19 cellular contexts compared by ENCODE assay signal in genomic region chr2:136319651-136320050, GRCh38.
DNase-seq lines count a peak whose midpoint lies in the region; ATAC-seq and TF ChIP-seq lines count a peak whose summit lies in the region.
"Had no signal": no experiment of that assay in that cellular context is flagged by ENCODE, and none has a peak within 500 bp of the region (broad histone marks: within the 10 kb centered on the region; RNA-seq: fewer than 3 reads in every experiment).

No MANE protein-coding gene starts in this region.

- peak overlapping the region; percentile 52 to 93 (median 73) for H3K4me2 ChIP-seq in BLaER1 treated with 17β-estradiol and CSF1 and Interleukin-3, amounts not matched to agents 10 nM and 100 nM

- peak overlapping the region in 4 of 11 experiments; percentile 6 to 50 (median 22); a peak in 6 of 22 replicates for H3K9ac ChIP-seq in BLaER1 treated with 17β-estradiol and CSF1 and Interleukin-3, amounts not matched to agents 10 nM and 100 nM

- H3K27me3 ChIP-seq in BLaER1 treated with 17β-estradiol and CSF1 and Interleukin-3, amounts not matched to agents 10 nM and 100 nM = no peaks in the 10 kb centered on the region

- H3K27ac ChIP-seq in BLaER1 treated with 17β-estradiol and CSF1 and Interleukin-3, amounts not matched to agents 10 nM and 100 nM = peak overlapping the region in 5 of 11 experiments; percentile 22 to 45 (median 31); a peak in 7 of 22 replicates
- H3K27ac ChIP-seq: 22Rv1, heart left ventricle, prostate gland had no signal

- H3K4me1 Mint-ChIP-seq in T-helper 1 cell treated with Interleukin-12 subunit alpha and Interleukin-12 subunit beta and Interleukin-4 antibody, amounts not matched to agents 30 μg/mL and 1 μg/mL, for 36 hours (ENCODE audit: low read depth) = peaks cover 47% of the 10 kb centered on the region
- peaks cover 35% of the 10 kb centered on the region for H3K4me1 Mint-ChIP-seq in T-helper 17 cell
- peaks cover 15 to 39% (median 33%) of the 10 kb centered on the region in 4 donors for H3K4me1 Mint-ChIP-seq in naive thymus-derived CD8-positive, alpha-beta T cell

- no peak overlapping the region for H3K4me3 ChIP-seq in BLaER1 treated with 17β-estradiol and CSF1 and Interleukin-3, amounts not matched to agents 10 nM and 100 nM
- H3K4me3 ChIP-seq: heart left ventricle, prostate gland had no signal

- POLR2A ChIA-PET in naive thymus-derived CD8-positive, alpha-beta T cell (lab: Charles Lee) = interaction anchor here (0.6 to 1.4 kb wide), 2 partner anchors 15 to 205 kb away, joined by 3 to 5 read pairs; no protein-coding TSS in a partner anchor

- H3K36me3 ChIP-seq in BLaER1 treated with 17β-estradiol and CSF1 and Interleukin-3, amounts not matched to agents 10 nM and 100 nM = no peaks in the 10 kb centered on the region
- H3K36me3 ChIP-seq: heart left ventricle, prostate gland had no signal

- peaks cover 6% of the 10 kb centered on the region for H3K36me3 Mint-ChIP-seq in T-helper 1 cell treated with Interleukin-12 subunit alpha and Interleukin-12 subunit beta and Interleukin-4 antibody, amounts not matched to agents 30 μg/mL and 1 μg/mL, for 36 hours (ENCODE audit: low read depth)
- no peaks in the 10 kb centered on the region for H3K36me3 Mint-ChIP-seq in T-helper 17 cell (ENCODE audit: low read depth)
- no peaks in the 10 kb centered on the region for H3K36me3 Mint-ChIP-seq in naive thymus-derived CD8-positive, alpha-beta T cell

- H3K4me3 Mint-ChIP-seq in T-helper 1 cell treated with Interleukin-12 subunit alpha and Interleukin-12 subunit beta and Interleukin-4 antibody, amounts not matched to agents 30 μg/mL and 1 μg/mL, for 36 hours = no peak overlapping the region
- H3K4me3 Mint-ChIP-seq in T-helper 17 cell = peak overlapping the region; percentile 19
- H3K4me3 Mint-ChIP-seq in naive thymus-derived CD8-positive, alpha-beta T cell = no peak overlapping the region
- H3K4me3 Mint-ChIP-seq: activated T-cell treated with anti-CD3 and anti-CD28 coated beads, Interleukin-2, amount 50 U/mL, for 4 hours; HFFc6 had no signal

- ATAC-seq in T-helper 17 cell (no peak), SK-N-SH treated with all-trans-retinoic acid at 6 μM for 48 hours (no peak), GM21367 (IDR thresholded peaks at IDR 0.05; ENCODE audit: unreplicated experiment) (no peak)
- no peak for ATAC-seq in naive thymus-derived CD8-positive, alpha-beta T cell
- ATAC-seq: heart left ventricle had no signal

- DNase-seq in T-helper 1 cell (no peak), T-helper 17 cell (no peak), NCI-H2227 treated with DMSO at 0.1 percent for 48 hours (lab: John Stamatoyannopoulos, UW) (no peak)
- no peak for DNase-seq in naive thymus-derived CD8-positive, alpha-beta T cell
- DNase-seq: activated T-cell treated with anti-CD3 and anti-CD28 coated beads, Interleukin-2, amount 50 U/mL, for 4 hours; amniotic stem cell; EL; heart left ventricle; HFFc6; NCI-H2107; NCI-H524; stimulated activated naive CD4-positive, alpha-beta T cell; trophoblast cell had no signal

- no peaks in the 10 kb centered on the region for H3K27me3 Mint-ChIP-seq in T-helper 1 cell treated with Interleukin-12 subunit alpha and Interleukin-12 subunit beta and Interleukin-4 antibody, amounts not matched to agents 30 μg/mL and 1 μg/mL, for 36 hours (ENCODE audit: low read depth)
- no peaks in the 10 kb centered on the region for H3K27me3 Mint-ChIP-seq in T-helper 17 cell
- H3K27me3 Mint-ChIP-seq in naive thymus-derived CD8-positive, alpha-beta T cell = no peaks in the 10 kb centered on the region

- H3K27ac Mint-ChIP-seq in T-helper 1 cell treated with Interleukin-12 subunit alpha and Interleukin-12 subunit beta and Interleukin-4 antibody, amounts not matched to agents 30 μg/mL and 1 μg/mL, for 36 hours = peak overlapping the region; percentile 53
- H3K27ac Mint-ChIP-seq in T-helper 17 cell = peak overlapping the region; percentile 100
- peak overlapping the region in 6 of 10 donors; percentile 10 to 86 (median 42) for H3K27ac Mint-ChIP-seq in naive thymus-derived CD8-positive, alpha-beta T cell
- H3K27ac Mint-ChIP-seq: HFFc6 had no signal

- peaks cover 44 to 75% (median 59%) of the 10 kb centered on the region in 10 experiments for H3K4me1 ChIP-seq in BLaER1 treated with 17β-estradiol and CSF1 and Interleukin-3, amounts not matched to agents 10 nM and 100 nM
- H3K4me1 ChIP-seq: prostate gland had no signal

- H4K20me1 ChIP-seq in BLaER1 treated with 17β-estradiol and CSF1 and Interleukin-3, amounts not matched to agents 10 nM and 100 nM = no peaks in the 10 kb centered on the region

- peaks cover 0 to 15% (median 3%) of the 10 kb centered on the region in 11 experiments; a peak in 6 of 22 replicates for H3K9me3 ChIP-seq in BLaER1 treated with 17β-estradiol and CSF1 and Interleukin-3, amounts not matched to agents 10 nM and 100 nM (replicated peaks in 1 of 11)
- no peaks in the 10 kb centered on the region for H3K9me3 ChIP-seq in T-helper 17 cell (ENCODE audit: control insufficient read depth, low read length, poor library complexity, severe bottlenecking)
- H3K9me3 ChIP-seq: heart left ventricle, prostate gland had no signal

- peaks cover 3% of the 10 kb centered on the region for H3K9me3 Mint-ChIP-seq in T-helper 1 cell treated with Interleukin-12 subunit alpha and Interleukin-12 subunit beta and Interleukin-4 antibody, amounts not matched to agents 30 μg/mL and 1 μg/mL, for 36 hours
- H3K9me3 Mint-ChIP-seq in naive thymus-derived CD8-positive, alpha-beta T cell = peaks cover 0 to 2% (median 0%) of the 10 kb centered on the region in 9 donors
- H3K9me3 Mint-ChIP-seq: activated T-cell treated with anti-CD3 and anti-CD28 coated beads, Interleukin-2, amount 50 U/mL, for 4 hours had no signal

TF ChIP-seq in SK-N-SH treated with all-trans-retinoic acid at 6 μM for 48 hours, 23 proteins besides CTCF, POLR2A, EP300 and RAD21:
- TF ChIP-seq ZNF565 (CRISPR knock-in tag; conservative IDR thresholded peaks at IDR 0.05; ENCODE audit: low read depth) (no peak), CSRNP3 (CRISPR knock-in tag; IDR thresholded peaks at IDR 0.05) (no peak), OSR1 (CRISPR knock-in tag; IDR thresholded peaks at IDR 0.05) (no peak), ARNTL (CRISPR knock-in tag; IDR thresholded peaks at IDR 0.05; ENCODE audit: borderline replicate concordance, low read depth) (no peak), ZNF8 (CRISPR knock-in tag; IDR thresholded peaks at IDR 0.05) (no peak), BACH2 (CRISPR knock-in tag; IDR thresholded peaks at IDR 0.05; ENCODE audit: borderline replicate concordance) (no peak), SNAI2 (CRISPR knock-in tag; IDR thresholded peaks at IDR 0.05) (no peak)

Comparison
In these comparisons a context has a peak if more than half of its experiments do, and no peak if none do; other contexts are left out.
1. H3K27ac Mint-ChIP-seq: peak in every context shown above with its lines; median percentile 100 in T-helper 17 cell; 53 in T-helper 1 cell treated with Interleukin-12 subunit alpha and Interleukin-12 subunit beta and Interleukin-4 antibody, amounts not matched to agents 30 μg/mL and 1 μg/mL, for 36 hours; 42 in naive thymus-derived CD8-positive, alpha-beta T cell.